1 cellular context compared by ENCODE assay signal in the genomic region with DNA sequence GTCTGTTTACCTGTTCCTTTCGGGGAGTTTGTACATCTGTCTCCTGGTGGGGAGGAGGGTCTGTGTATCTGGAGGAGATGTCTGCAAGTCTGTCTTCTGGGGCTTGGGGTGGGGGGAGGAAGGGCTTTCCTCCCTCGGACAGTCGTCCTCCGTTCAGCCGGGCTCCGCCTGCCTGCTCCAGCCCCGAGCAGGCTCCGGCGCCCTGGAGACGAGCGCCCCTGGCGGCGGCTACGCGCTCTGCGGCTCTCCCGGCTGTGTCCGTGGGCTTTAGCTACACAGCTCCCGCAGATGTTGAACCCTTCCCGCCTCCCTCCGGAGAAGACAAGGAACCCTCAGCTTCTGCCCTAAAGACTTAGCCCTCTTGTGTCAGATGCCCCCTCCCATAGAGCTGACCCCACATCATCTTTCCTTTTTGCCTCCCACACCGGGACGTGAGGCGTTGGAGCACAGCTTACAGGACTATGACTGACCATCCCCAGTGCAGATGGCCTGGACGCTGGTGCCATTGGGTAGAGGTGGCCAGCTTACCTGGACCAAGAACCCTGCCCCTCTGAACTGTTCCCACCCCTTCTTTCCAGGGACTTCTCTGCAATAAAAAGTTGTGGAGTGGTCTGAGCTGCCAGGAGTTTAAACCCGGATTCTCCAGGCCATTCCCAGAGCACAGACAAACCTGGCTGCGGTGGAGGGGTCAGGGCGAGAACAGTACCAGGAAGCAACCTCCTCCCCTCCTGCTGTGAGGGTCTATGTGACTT.
TF ChIP-seq lines count a peak whose summit lies in the region.

No MANE protein-coding gene starts in this region.

TF ChIP-seq in GM12878, 131 proteins besides CTCF, POLR2A, EP300 and RAD21:
- TF ChIP-seq YY1 (IDR thresholded peaks at IDR 0.05; ENCODE audit: low read depth, low read length) = peak; percentile 54; the same call in 1 of the 2 replicates
- TF ChIP-seq, protein P1, sequence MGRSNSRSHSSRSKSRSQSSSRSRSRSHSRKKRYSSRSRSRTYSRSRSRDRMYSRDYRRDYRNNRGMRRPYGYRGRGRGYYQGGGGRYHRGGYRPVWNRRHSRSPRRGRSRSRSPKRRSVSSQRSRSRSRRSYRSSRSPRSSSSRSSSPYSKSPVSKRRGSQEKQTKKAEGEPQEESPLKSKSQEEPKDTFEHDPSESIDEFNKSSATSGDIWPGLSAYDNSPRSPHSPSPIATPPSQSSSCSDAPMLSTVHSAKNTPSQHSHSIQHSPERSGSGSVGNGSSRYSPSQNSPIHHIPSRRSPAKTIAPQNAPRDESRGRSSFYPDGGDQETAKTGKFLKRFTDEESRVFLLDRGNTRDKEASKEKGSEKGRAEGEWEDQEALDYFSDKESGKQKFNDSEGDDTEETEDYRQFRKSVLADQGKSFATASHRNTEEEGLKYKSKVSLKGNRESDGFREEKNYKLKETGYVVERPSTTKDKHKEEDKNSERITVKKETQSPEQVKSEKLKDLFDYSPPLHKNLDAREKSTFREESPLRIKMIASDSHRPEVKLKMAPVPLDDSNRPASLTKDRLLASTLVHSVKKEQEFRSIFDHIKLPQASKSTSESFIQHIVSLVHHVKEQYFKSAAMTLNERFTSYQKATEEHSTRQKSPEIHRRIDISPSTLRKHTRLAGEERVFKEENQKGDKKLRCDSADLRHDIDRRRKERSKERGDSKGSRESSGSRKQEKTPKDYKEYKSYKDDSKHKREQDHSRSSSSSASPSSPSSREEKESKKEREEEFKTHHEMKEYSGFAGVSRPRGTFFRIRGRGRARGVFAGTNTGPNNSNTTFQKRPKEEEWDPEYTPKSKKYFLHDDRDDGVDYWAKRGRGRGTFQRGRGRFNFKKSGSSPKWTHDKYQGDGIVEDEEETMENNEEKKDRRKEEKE (IDR thresholded peaks at IDR 0.05) = no peak
- no peak for TF ChIP-seq CREB1 (IDR thresholded peaks at IDR 0.05; ENCODE audit: low read depth)
- TF ChIP-seq SMC3 (IDR thresholded peaks at IDR 0.05; ENCODE audit: borderline replicate concordance, low read length) = peak; percentile 66
- no peak for TF ChIP-seq NFYA (IDR thresholded peaks at IDR 0.05; ENCODE audit: borderline replicate concordance, low read depth, low read length)
- TF ChIP-seq HDGF (IDR thresholded peaks at IDR 0.05) = no peak
- no peak for TF ChIP-seq SRF (IDR thresholded peaks at IDR 0.05; ENCODE audit: low read depth in 2 of 2, low read length in 2 of 2)
- no peak for TF ChIP-seq PML (IDR thresholded peaks at IDR 0.05; ENCODE audit: low read length)
- 0 out of 2 replicates have a peak, but pooled peaks have one; percentile 12 for TF ChIP-seq RUNX3 (IDR thresholded peaks at IDR 0.05; ENCODE audit: low read length)
- 0 out of 4 replicates have a peak, but pooled peaks of 1 of the 2 experiments have one; percentile 18 for TF ChIP-seq BHLHE40 (IDR thresholded peaks at IDR 0.05; ENCODE audit: borderline replicate concordance in 1 of 2, low read depth in 2 of 2, low read length in 1 of 2)
- no peak for TF ChIP-seq NBN (IDR thresholded peaks at IDR 0.05)
- TF ChIP-seq CHD4 (IDR thresholded peaks at IDR 0.05) = no peak
